ENCODE assay signal across 8 cellular contexts in the genomic region with DNA sequence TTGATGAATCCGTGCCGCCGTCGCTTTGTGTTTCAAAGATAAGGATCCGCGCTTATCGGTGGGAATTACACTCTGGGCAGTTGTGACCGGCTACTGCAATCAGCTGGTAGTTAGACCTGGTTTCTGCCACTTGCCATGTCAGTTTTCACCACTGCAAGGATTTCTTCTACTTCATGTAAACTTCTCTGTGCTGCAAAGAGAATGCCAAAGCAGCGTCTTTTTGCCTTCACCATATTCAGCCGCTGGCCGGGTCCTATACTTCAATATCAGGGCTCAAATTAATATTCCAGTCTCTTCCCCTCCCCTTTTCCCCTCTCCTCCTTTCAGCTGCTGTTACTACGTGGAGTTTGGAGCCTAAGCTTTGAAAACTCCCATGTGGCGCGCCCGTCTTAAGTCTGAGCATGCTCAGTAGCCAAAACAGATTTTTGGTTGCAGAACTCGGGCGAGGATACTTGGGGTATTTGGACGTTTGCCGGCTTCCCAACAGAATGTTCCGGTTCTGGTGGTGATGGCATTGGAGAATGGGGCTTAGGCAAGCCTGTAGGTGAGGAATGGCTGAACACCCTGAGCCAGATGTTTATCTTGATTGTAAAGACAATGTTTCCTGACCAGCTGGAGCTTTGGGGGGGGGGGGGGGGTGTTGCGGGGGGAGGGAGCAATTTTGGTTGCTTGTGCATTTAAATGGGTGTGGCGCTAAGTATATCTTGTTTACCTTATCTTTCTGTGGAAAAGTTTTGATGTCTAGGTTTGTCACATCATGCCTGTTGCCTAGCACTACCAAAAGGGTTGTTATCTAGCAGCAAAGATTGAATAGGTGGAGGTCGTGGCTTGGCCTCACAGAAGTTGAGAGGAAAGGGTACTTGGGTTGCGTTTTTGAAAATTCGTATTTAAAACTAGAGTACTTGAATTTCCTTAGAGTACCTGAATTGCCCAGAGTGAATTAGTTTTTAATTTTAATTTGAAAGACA. TPM values are rescaled to one million over a fixed set of nuclear protein-coding genes. Genes with fewer than 3 reads are reported as not detected.
DNase-seq lines count a peak whose midpoint lies in the region; ATAC-seq lines count a peak whose summit lies in the region.

No MANE protein-coding gene starts in this region.

- H3K4me3 ChIP-seq in mucosa of stomach (ENCODE audit: low read length) (peak overlapping the region; percentile 85), urinary bladder (ENCODE audit: low read depth, low read length) (peak overlapping the region; percentile 90)

- peaks cover 39% of the 10 kb centered on the region for H3K27me3 Mint-ChIP-seq in activated CD4-positive, alpha-beta memory T cell treated with anti-CD3 and anti-CD28 coated beads, Interleukin-2, amount 10 ng/mL, durations not matched to agents 7 days and 5 days

- peak overlapping the region; percentile 71 for H3K27ac Mint-ChIP-seq in activated CD4-positive, alpha-beta memory T cell treated with anti-CD3 and anti-CD28 coated beads, Interleukin-2, amount 10 ng/mL, durations not matched to agents 7 days and 5 days

- CTCF ChIA-PET in activated CD4-positive, alpha-beta memory T cell treated with anti-CD3 and anti-CD28 coated beads, Interleukin-2, amount 10 ng/mL, durations not matched to agents 7 days and 5 days (lab: Charles Lee) = interaction anchor here (0.6 to 2.1 kb wide), 4 partner anchors 8 to 637 kb away, joined by 3 to 7 read pairs (median 4); no protein-coding TSS in a partner anchor

- peak; percentile 45 for DNase-seq in Daoy (ENCODE audit: low read depth)
- peak; percentile 27 for DNase-seq in MV-4-11 (lab: John Stamatoyannopoulos, UW)
- DNase-seq in activated CD4-positive, alpha-beta memory T cell treated with anti-CD3 and anti-CD28 coated beads, Interleukin-2, amount 10 ng/mL, durations not matched to agents 7 days and 5 days = peak; percentile 22
- peak; percentile 64 for DNase-seq in fibroblast of gingiva (ENCODE audit: low read depth)
- DNase-seq in SHP77 treated with DMSO at 0.1 percent for 48 hours (lab: John Stamatoyannopoulos, UW) = no peak

- H3K4me3 Mint-ChIP-seq in activated CD4-positive, alpha-beta memory T cell treated with anti-CD3 and anti-CD28 coated beads, Interleukin-2, amount 10 ng/mL, durations not matched to agents 7 days and 5 days = peak overlapping the region; percentile 85

- peak overlapping the region; percentile 95 for H3K9ac ChIP-seq in mucosa of stomach (ENCODE audit: low read length)

- POLR2A ChIA-PET in activated CD4-positive, alpha-beta memory T cell treated with anti-CD3 and anti-CD28 coated beads, Interleukin-2, amount 10 ng/mL, durations not matched to agents 7 days and 5 days (lab: Charles Lee) = interaction anchor here (1.7 kb wide), 1 partner anchor 9 kb away, joined by 6 read pairs; no protein-coding TSS in a partner anchor

- H3K36me3 ChIP-seq in mucosa of stomach (ENCODE audit: control insufficient read depth, insufficient read depth, low read length) (no peaks in the 10 kb centered on the region), urinary bladder (ENCODE audit: insufficient read depth) (no peaks in the 10 kb centered on the region)

- no peaks in the 10 kb centered on the region for H3K9me3 ChIP-seq in mucosa of stomach (ENCODE audit: control insufficient read depth, low read length)

- no peaks in the 10 kb centered on the region for H3K36me3 Mint-ChIP-seq in activated CD4-positive, alpha-beta memory T cell treated with anti-CD3 and anti-CD28 coated beads, Interleukin-2, amount 10 ng/mL, durations not matched to agents 7 days and 5 days (ENCODE audit: low read depth)

- H3K4me1 ChIP-seq in mucosa of stomach (ENCODE audit: control insufficient read depth, insufficient read depth, low read length) (peaks cover 6% of the 10 kb centered on the region), urinary bladder (ENCODE audit: insufficient read depth) (peaks cover 4% of the 10 kb centered on the region)

- WGBS in urinary bladder = 2% methylated on average over 25 of the region's 25 CpGs

- peaks cover 23% of the 10 kb centered on the region for H3K4me1 Mint-ChIP-seq in activated CD4-positive, alpha-beta memory T cell treated with anti-CD3 and anti-CD28 coated beads, Interleukin-2, amount 10 ng/mL, durations not matched to agents 7 days and 5 days

- no peaks in the 10 kb centered on the region for H3K9me3 Mint-ChIP-seq in activated CD4-positive, alpha-beta memory T cell treated with anti-CD3 and anti-CD28 coated beads, Interleukin-2, amount 10 ng/mL, durations not matched to agents 7 days and 5 days

- peak; percentile 18 for ATAC-seq in GM21576 (IDR thresholded peaks at IDR 0.05; ENCODE audit: unreplicated experiment)

- H3K27me3 ChIP-seq in mucosa of stomach (ENCODE audit: control insufficient read depth, insufficient read depth, low read length) = no peaks in the 10 kb centered on the region

- H3K27ac ChIP-seq in urinary bladder (ENCODE audit: low read depth) = peak overlapping the region; percentile 98

RNA-seq across cellular contexts. Expression of a gene that starts 1.1 kb away (rescaled TPM):
- 57.1 and 120 TPM in 2 replicates for total RNA-seq in Daoy (2014; rRNA removed; shearing (Covaris generic))
- total RNA-seq in activated CD4-positive, alpha-beta memory T cell treated with anti-CD3 and anti-CD28 coated beads, Interleukin-2, amount 10 ng/mL, durations not matched to agents 7 days and 5 days = 10 to 100 TPM; 11.5 to 11.8 TPM
- 167 TPM for total RNA-seq in urinary bladder
- polyA plus RNA-seq in urinary bladder = 20.4 TPM

RNA-seq across cellular contexts. Expression of a gene that starts 59.3 kb away (rescaled TPM):
- total RNA-seq in Daoy (2014; rRNA removed; shearing (Covaris generic)) = not detected in 2 replicates
- not detected for total RNA-seq in activated CD4-positive, alpha-beta memory T cell treated with anti-CD3 and anti-CD28 coated beads, Interleukin-2, amount 10 ng/mL, durations not matched to agents 7 days and 5 days
- not detected for total RNA-seq in urinary bladder
- 0.09 TPM for polyA plus RNA-seq in urinary bladder
